22 cellular contexts compared by ENCODE assay signal in the genomic region with DNA sequence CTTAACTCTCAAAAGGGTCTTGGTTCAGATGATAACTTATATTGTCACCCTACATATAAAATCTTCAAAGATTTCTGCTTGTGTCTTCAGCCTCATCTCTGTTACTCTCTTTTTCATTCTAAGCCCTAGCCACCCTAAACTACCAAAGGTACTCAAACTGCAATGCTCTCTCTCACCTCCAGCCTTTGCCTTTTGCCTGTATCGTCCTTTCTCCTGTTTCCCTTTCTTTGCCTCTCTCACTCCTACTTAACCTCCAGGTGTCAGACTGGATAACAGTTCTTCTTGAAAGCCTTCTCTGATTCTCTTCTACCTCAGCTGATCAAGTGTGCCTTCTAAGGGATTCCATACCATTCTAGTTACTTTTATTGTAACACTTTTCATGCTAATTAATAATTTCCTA.
DNase-seq lines count a peak whose midpoint lies in the region; ATAC-seq, FAIRE-seq and TF ChIP-seq lines count a peak whose summit lies in the region.
"Had no signal": no experiment of that assay in that cellular context is flagged by ENCODE, and none has a peak within 500 bp of the region (broad histone marks: within the 10 kb centered on the region; RNA-seq: fewer than 3 reads in every experiment).

No MANE protein-coding gene starts in this region.

- H3K4me3 Mint-ChIP-seq in endodermal cell (no peak overlapping the region), glutamatergic neuron (ENCODE audit: unreplicated experiment) (no peak overlapping the region)
- no peak overlapping the region for H3K4me3 Mint-ChIP-seq in activated T-helper 17 cell treated with anti-CD3 and anti-CD28 coated beads, Interleukin-2, amount 50 U/mL, for 72 hours
- H3K4me3 Mint-ChIP-seq: CD4-positive, alpha-beta T cell; T-cell had no signal

- H4K20me1 ChIP-seq in HepG2 (ENCODE audit: insufficient read depth, low read length), result no peaks in the 10 kb centered on the region

- H3K9me3 ChIP-seq in HepG2 (ENCODE audit: low read length) (no peaks in the 10 kb centered on the region), right lobe of liver (no peaks in the 10 kb centered on the region), endodermal cell (ENCODE audit: control insufficient read depth, low read length) (no peaks in the 10 kb centered on the region), ovary (no peaks in the 10 kb centered on the region)
- H3K9me3 ChIP-seq: A549, Caco-2, SK-N-SH had no signal

- no peaks in the 10 kb centered on the region for H3K27me3 Mint-ChIP-seq in endodermal cell (ENCODE audit: insufficient read depth)
- H3K27me3 Mint-ChIP-seq in glutamatergic neuron (ENCODE audit: unreplicated experiment), result no peaks in the 10 kb centered on the region
- peaks cover 21% of the 10 kb centered on the region for H3K27me3 Mint-ChIP-seq in activated T-helper 17 cell treated with anti-CD3 and anti-CD28 coated beads, Interleukin-2, amount 50 U/mL, for 72 hours

- H3K27ac Mint-ChIP-seq in endodermal cell (no peak overlapping the region), glutamatergic neuron (ENCODE audit: unreplicated experiment) (no peak overlapping the region)
- H3K27ac Mint-ChIP-seq in activated T-helper 17 cell treated with anti-CD3 and anti-CD28 coated beads, Interleukin-2, amount 50 U/mL, for 72 hours, result no peak overlapping the region
- H3K27ac Mint-ChIP-seq: CD4-positive, alpha-beta T cell; T-cell had no signal

- no peak for FAIRE-seq in HepG2 (lab: Jason Lieb, UNC)
- FAIRE-seq: A549, GM12891, GM18507 had no signal

- TF ChIP-seq CTCF in HepG2 (CRISPR knock-in tag; IDR thresholded peaks at IDR 0.05) (no peak), right lobe of liver (IDR thresholded peaks at IDR 0.05) (no peak), endodermal cell (conservative IDR thresholded peaks at IDR 0.05) (peak; percentile 62), ovary (IDR thresholded peaks at IDR 0.05) (no peak), glutamatergic neuron (IDR thresholded peaks at IDR 0.05; ENCODE audit: partially characterized antibody, unreplicated experiment) (no peak)

- no peak overlapping the region for H3K4me2 ChIP-seq in HepG2 (ENCODE audit: low read depth, low read length)
- H3K4me2 ChIP-seq: A549, SK-N-SH had no signal

- H3K36me3 ChIP-seq in HepG2 (replicated peaks in 1 of 2; ENCODE audit: control insufficient read depth in 1 of 2, insufficient read depth in 2 of 2, low read length in 2 of 2), result no peaks in the 10 kb centered on the region
- H3K36me3 ChIP-seq in right lobe of liver, result no peaks in the 10 kb centered on the region
- H3K36me3 ChIP-seq in endodermal cell (ENCODE audit: control insufficient read depth, insufficient read depth, low read length), result no peaks in the 10 kb centered on the region
- H3K36me3 ChIP-seq in ovary, result no peaks in the 10 kb centered on the region

- TF ChIP-seq EP300 in HepG2 (IDR thresholded peaks at IDR 0.05; ENCODE audit: low read depth in 2 of 2, low read length in 2 of 2) (no peak), HepG2 (CRISPR knock-in tag; IDR thresholded peaks at IDR 0.05; ENCODE audit: borderline replicate concordance) (no peak), ovary (IDR thresholded peaks at IDR 0.05) (no peak)

- no peak for TF ChIP-seq RAD21 in HepG2 (CRISPR knock-in tag; IDR thresholded peaks at IDR 0.05)

- H3K36me3 Mint-ChIP-seq in endodermal cell (ENCODE audit: low read depth) (no peaks in the 10 kb centered on the region), glutamatergic neuron (ENCODE audit: unreplicated experiment) (no peaks in the 10 kb centered on the region)
- no peaks in the 10 kb centered on the region for H3K36me3 Mint-ChIP-seq in activated T-helper 17 cell treated with anti-CD3 and anti-CD28 coated beads, Interleukin-2, amount 50 U/mL, for 72 hours (ENCODE audit: low read depth)
- H3K36me3 Mint-ChIP-seq: T-cell had no signal

- H3K9ac ChIP-seq in HepG2 (ENCODE audit: insufficient read depth, low read depth, low read length) (no peak overlapping the region), endodermal cell (ENCODE audit: extremely low read depth, low read length, poor library complexity, severe bottlenecking) (no peak overlapping the region)
- H3K9ac ChIP-seq: SK-N-SH had no signal

- no peaks in the 10 kb centered on the region for H3K79me2 ChIP-seq in HepG2 (ENCODE audit: insufficient read depth, low read length)

- intact Hi-C loops in HepG2 (cut with micrococcal nuclease; ENCODE audit: unreplicated experiment), result no loop called here
- intact Hi-C loops in right lobe of liver (cut with DNase I), result no loop called here
- intact Hi-C loops in ovary (cut with DNase I), result no loop called here

- no peak for DNase-seq in HepG2 (ENCODE audit: low spot score)
- no peak for DNase-seq in right lobe of liver
- DNase-seq in SK-MEL-5 (ENCODE audit: low read depth, low spot score), result peak; percentile 10
- DNase-seq in endodermal cell, result peak; percentile 57
- DNase-seq in ovary, result no peak
- DNase-seq in glutamatergic neuron, result no peak
- no peak for DNase-seq in NCI-H345 (lab: John Stamatoyannopoulos, UW)
- DNase-seq: Caco-2; CD4-positive, alpha-beta T cell; DMS153; EL; NCI-H1105 treated with DMSO at 0.1 percent for 48 hours; NCI-H1694; NCI-H2107; NCI-H526 treated with DMSO at 0.1 percent for 48 hours; Right ventricle myocardium superior; SK-N-SH; T-cell had no signal

- POLR2A ChIA-PET in HepG2 (lab: Yijun Ruan, JAX), result no interaction called here

- no peak overlapping the region for H3K4me3 ChIP-seq in HepG2 (replicated peaks in 1 of 3; ENCODE audit: insufficient read depth in 1 of 3, low read depth in 2 of 3, low read length in 3 of 3)
- no peak overlapping the region for H3K4me3 ChIP-seq in right lobe of liver
- H3K4me3 ChIP-seq in endodermal cell (ENCODE audit: low read length), result no peak overlapping the region
- H3K4me3 ChIP-seq in ovary, result no peak overlapping the region
- H3K4me3 ChIP-seq: A549 had no signal

- ATAC-seq in HepG2 (peak; percentile 62), right lobe of liver (no peak)
- no peak for ATAC-seq in activated T-helper 17 cell treated with anti-CD3 and anti-CD28 coated beads, Interleukin-2, amount 50 U/mL, for 72 hours (replicated peaks)
- ATAC-seq: T-cell had no signal

- 0% methylated on average over 1 of the region's 1 CpG for WGBS in HepG2 (ENCODE audit: low lambda C conversion rate)
- 60% methylated on average over 1 of the region's 1 CpG for WGBS in right lobe of liver (ENCODE audit: insufficient coverage, low coverage, low lambda C conversion rate, missing lambda C conversion rate)
- WGBS in endodermal cell (ENCODE audit: insufficient coverage in 1 of 2, insufficient read length in 1 of 2), 2 experiments, result 45 to 50% methylated on average over 1 of the region's 1 CpG
- 67 to 85% (median 81%) methylated on average over 1 of the region's 1 CpG for WGBS in ovary, 3 donors

- CTCF ChIA-PET in HepG2 (lab: Yijun Ruan, JAX; ENCODE audit: low intra/inter-chr PET ratio, low total read pairs), result no interaction called here

- no peaks in the 10 kb centered on the region for H3K9me3 Mint-ChIP-seq in endodermal cell
- no peaks in the 10 kb centered on the region for H3K9me3 Mint-ChIP-seq in glutamatergic neuron (ENCODE audit: unreplicated experiment)
- H3K9me3 Mint-ChIP-seq in activated T-helper 17 cell treated with anti-CD3 and anti-CD28 coated beads, Interleukin-2, amount 50 U/mL, for 72 hours, result no peaks in the 10 kb centered on the region
- H3K9me3 Mint-ChIP-seq: CD4-positive, alpha-beta T cell; T-cell had no signal

- H3K4me1 Mint-ChIP-seq in endodermal cell, result peaks cover 46% of the 10 kb centered on the region
- H3K4me1 Mint-ChIP-seq in glutamatergic neuron (ENCODE audit: low read depth, unreplicated experiment), result no peaks in the 10 kb centered on the region
- no peaks in the 10 kb centered on the region for H3K4me1 Mint-ChIP-seq in activated T-helper 17 cell treated with anti-CD3 and anti-CD28 coated beads, Interleukin-2, amount 50 U/mL, for 72 hours

- H3K27ac ChIP-seq in HepG2 (ENCODE audit: extremely low read length, insufficient read depth, low read length), result no peak overlapping the region
- H3K27ac ChIP-seq in right lobe of liver, result no peak overlapping the region
- no peak overlapping the region for H3K27ac ChIP-seq in endodermal cell (ENCODE audit: low read depth, low read length)
- H3K27ac ChIP-seq in ovary, result no peak overlapping the region
- H3K27ac ChIP-seq: A549 had no signal

- H3K4me1 ChIP-seq in HepG2 (ENCODE audit: insufficient read depth, low read length) (peaks cover 12% of the 10 kb centered on the region), right lobe of liver (peaks cover 0 to 9% (median 0%) of the 10 kb centered on the region in 4 donors), endodermal cell (ENCODE audit: control insufficient read depth, insufficient read depth, low read length) (peaks cover 12% of the 10 kb centered on the region), ovary (ENCODE audit: insufficient read depth) (no peaks in the 10 kb centered on the region)
- H3K4me1 ChIP-seq: Caco-2 had no signal

- in situ Hi-C loops in HepG2 (cut with HindIII; ENCODE audit: extremely low pct_ligation_motif_present, low pct_unique_long_range_greater_than_20kb) (no loop called here), SK-MEL-5 (cut with HindIII; ENCODE audit: low pct_unique_long_range_greater_than_20kb, low sequenced_read_pairs) (no loop called here)

- H2AFZ ChIP-seq in HepG2 (ENCODE audit: low read length), result no peak overlapping the region

- no TSS peak for BruUV-seq in HepG2 (replicated peaks; lab: Mats Ljungman, UMichigan)

- no peaks in the 10 kb centered on the region; a peak in 1 of 5 replicates for H3K27me3 ChIP-seq in HepG2 (ENCODE audit: control insufficient read depth in 1 of 2, insufficient read depth in 2 of 2, low read length in 2 of 2)
- H3K27me3 ChIP-seq in right lobe of liver, result no peaks in the 10 kb centered on the region
- no peaks in the 10 kb centered on the region for H3K27me3 ChIP-seq in endodermal cell (ENCODE audit: control insufficient read depth, insufficient read depth, low read length, poor library complexity, severe bottlenecking)
- no peaks in the 10 kb centered on the region for H3K27me3 ChIP-seq in ovary

- TF ChIP-seq POLR2A in HepG2 (IDR thresholded peaks at IDR 0.05; ENCODE audit: insufficient read depth in 1 of 2, low read depth in 2 of 2, low read length in 2 of 2) (no peak), right lobe of liver (IDR thresholded peaks at IDR 0.05) (no peak), ovary (IDR thresholded peaks at IDR 0.05) (no peak)

TF ChIP-seq in HepG2, 621 proteins besides CTCF, POLR2A, EP300 and RAD21 (continues in another document):
- TF ChIP-seq MAX (IDR thresholded peaks at IDR 0.05) (no peak), ZNF282 (IDR thresholded peaks at IDR 0.05; ENCODE audit: partially characterized antibody) (no peak), ZNF784 (CRISPR knock-in tag; IDR thresholded peaks at IDR 0.05; ENCODE audit: borderline replicate concordance) (no peak)

Comparison
In these comparisons a context has a peak if more than half of its experiments do, and no peak if none do; other contexts are left out.
1. DNase-seq: peak in SK-MEL-5 (single experiment) and endodermal cell (single experiment); none in HepG2 (single experiment), right lobe of liver (0 of 3), ovary (0 of 5), glutamatergic neuron (single experiment) and NCI-H345 (single experiment).